In genomic region chr12:54207539-54208267, GRCh38 we compare ENCODE assay signal across 1 cellular context.
TF ChIP-seq lines count a peak whose summit lies in the region.

No MANE protein-coding gene starts in this region.

TF ChIP-seq in HepG2, 621 proteins besides CTCF, POLR2A, EP300 and RAD21 (continued from another document and continues in another):
- TF ChIP-seq AHDC1 (CRISPR knock-in tag; IDR thresholded peaks at IDR 0.05; ENCODE audit: borderline replicate concordance) (no peak), NR2F6 (IDR thresholded peaks at IDR 0.05) (no peak), NR2F6 (CRISPR knock-in tag; IDR thresholded peaks at IDR 0.05) (peak; percentile 17; the same call in 1 of the 2 replicates), ZFX (CRISPR knock-in tag; IDR thresholded peaks at IDR 0.05; ENCODE audit: low read depth) (peak; percentile 41; the same call in 1 of the 2 replicates), STAT5B (CRISPR knock-in tag; IDR thresholded peaks at IDR 0.05) (no peak), XRCC5 (optimal IDR thresholded peaks at IDR 0.05; ENCODE audit: low read length) (peak; percentile 74), KDM2A (CRISPR knock-in tag; IDR thresholded peaks at IDR 0.05; ENCODE audit: borderline replicate concordance, low read depth) (peak; percentile 40; the same call in 1 of the 2 replicates), ZNF556 (CRISPR knock-in tag; IDR thresholded peaks at IDR 0.05; ENCODE audit: borderline replicate concordance) (no peak), SKI (IDR thresholded peaks at IDR 0.05; ENCODE audit: partially characterized antibody) (no peak), ZNF282 (IDR thresholded peaks at IDR 0.05; ENCODE audit: partially characterized antibody) (no peak), ZNF367 (CRISPR knock-in tag; IDR thresholded peaks at IDR 0.05; ENCODE audit: borderline replicate concordance) (no peak), HNF1A (IDR thresholded peaks at IDR 0.05; ENCODE audit: low read depth) (no peak), HNF1A (CRISPR knock-in tag; IDR thresholded peaks at IDR 0.05; ENCODE audit: borderline replicate concordance) (no peak), SSRP1 (CRISPR knock-in tag; IDR thresholded peaks at IDR 0.05) (no peak), TOPORS (CRISPR knock-in tag; IDR thresholded peaks at IDR 0.05) (no peak), ZNF18 (CRISPR knock-in tag; IDR thresholded peaks at IDR 0.05; ENCODE audit: insufficient replicate concordance) (no peak), IKZF5 (CRISPR knock-in tag; IDR thresholded peaks at IDR 0.05) (0 out of 2 replicates have a peak, but pooled peaks have one; percentile 27), ZBTB25 (CRISPR knock-in tag; IDR thresholded peaks at IDR 0.05) (no peak), NONO (IDR thresholded peaks at IDR 0.05) (no peak), NONO (CRISPR knock-in tag; conservative IDR thresholded peaks at IDR 0.05) (no peak), ZNF280D (CRISPR knock-in tag; IDR thresholded peaks at IDR 0.05) (no peak), SRSF1 (optimal IDR thresholded peaks at IDR 0.05; ENCODE audit: low read depth, low read length) (no peak), LCORL (IDR thresholded peaks at IDR 0.05) (no peak), LCORL (CRISPR knock-in tag; IDR thresholded peaks at IDR 0.05) (no peak), ZNF687 (CRISPR knock-in tag; IDR thresholded peaks at IDR 0.05) (peak; percentile 34; the same call in 1 of the 2 replicates), MXD1 (CRISPR knock-in tag; IDR thresholded peaks at IDR 0.05) (no peak), THAP11 (CRISPR knock-in tag; IDR thresholded peaks at IDR 0.05) (0 out of 2 replicates have a peak, but pooled peaks have one; percentile 20), NRL (CRISPR knock-in tag; IDR thresholded peaks at IDR 0.05; ENCODE audit: borderline replicate concordance) (0 out of 2 replicates have a peak, but pooled peaks have one; percentile 47), SMC3 (IDR thresholded peaks at IDR 0.05; ENCODE audit: low read length) (peak; percentile 45; the same call in 1 of the 2 replicates), GABPB1 (CRISPR knock-in tag; IDR thresholded peaks at IDR 0.05) (peak; percentile 33; the same call in 1 of the 2 replicates), ETS1 (CRISPR knock-in tag; IDR thresholded peaks at IDR 0.05) (no peak), ZNF607 (CRISPR knock-in tag; IDR thresholded peaks at IDR 0.05; ENCODE audit: borderline replicate concordance) (no peak), SAFB2 (CRISPR knock-in tag; IDR thresholded peaks at IDR 0.05; ENCODE audit: borderline replicate concordance, low read depth) (no peak), STAG1 (CRISPR knock-in tag; IDR thresholded peaks at IDR 0.05) (peak; percentile 88), HOXA7 (CRISPR knock-in tag; IDR thresholded peaks at IDR 0.05) (no peak)
